8 cellular contexts compared by ENCODE assay signal in the genomic region with DNA sequence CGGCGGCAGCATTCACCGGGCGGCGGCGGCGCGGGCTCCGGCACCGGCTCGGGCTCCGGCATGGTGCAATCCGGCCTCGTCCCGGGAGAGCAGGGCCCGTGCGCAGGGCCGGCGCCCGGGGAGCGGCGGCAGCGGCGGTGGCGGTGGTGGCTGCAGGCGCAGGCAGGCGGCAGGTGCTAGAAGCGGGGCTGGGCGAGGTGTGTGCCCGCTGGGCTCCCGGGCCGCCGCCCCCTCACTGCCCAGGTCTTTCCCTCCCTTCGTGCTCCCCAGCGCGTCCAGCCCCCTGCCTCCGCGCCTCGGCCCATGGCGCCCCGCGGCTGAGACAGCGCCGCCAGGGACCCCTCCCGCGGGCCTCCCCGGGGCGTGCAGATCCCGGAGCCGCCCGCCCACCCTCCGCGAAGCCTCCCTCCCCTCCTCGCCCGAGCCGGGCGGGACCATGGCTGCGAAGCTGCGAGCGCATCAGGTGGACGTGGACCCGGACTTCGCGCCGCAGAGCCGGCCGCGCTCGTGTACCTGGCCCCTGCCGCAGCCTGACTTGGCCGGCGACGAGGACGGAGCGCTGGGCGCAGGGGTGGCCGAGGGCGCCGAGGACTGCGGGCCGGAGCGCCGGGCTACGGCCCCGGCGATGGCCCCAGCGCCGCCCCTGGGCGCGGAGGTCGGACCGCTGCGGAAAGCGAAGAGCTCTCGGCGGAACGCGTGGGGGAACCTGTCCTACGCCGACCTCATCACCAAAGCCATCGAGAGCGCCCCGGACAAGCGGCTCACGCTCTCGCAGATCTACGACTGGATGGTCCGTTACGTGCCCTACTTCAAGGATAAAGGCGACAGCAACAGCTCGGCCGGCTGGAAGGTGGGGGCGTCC. TPM values are rescaled to one million over a fixed set of nuclear protein-coding genes. Genes with fewer than 3 reads are reported as not detected.
A peak's percentile ranks its signal among the peaks of the same experiment; 100 is the strongest.
DNase-seq lines count a peak whose midpoint lies in the region; ATAC-seq and TF ChIP-seq lines count a peak whose summit lies in the region.

No MANE protein-coding gene starts in this region.

- H3K36me3 ChIP-seq in KMS-11 (ENCODE audit: insufficient read depth) (no peaks in the 10 kb centered on the region), liver (ENCODE audit: control insufficient read depth in 4 of 4, insufficient read depth in 3 of 4, low read depth in 1 of 4, low read length in 3 of 4) (no peaks in the 10 kb centered on the region), tibial nerve (no peaks in the 10 kb centered on the region)

- DNase-seq in DMS153 treated with DMSO at 0.1 percent for 48 hours (lab: John Stamatoyannopoulos, UW; ENCODE audit: unreplicated experiment) (peak; percentile 44), DMS153 (lab: John Stamatoyannopoulos, UW) (no peak), tibial nerve (ENCODE audit: low spot score in 2 of 2) (no peak)

- peak overlapping the region; percentile 88 for H3K4me2 ChIP-seq in KMS-11

- H2AFZ ChIP-seq in KMS-11 (ENCODE audit: low read depth), result peak overlapping the region; percentile 52

- H3K4me3 Mint-ChIP-seq in activated naive CD8-positive, alpha-beta T cell, result peak overlapping the region; percentile 64

- ATAC-seq in GM21447 (IDR thresholded peaks at IDR 0.05; ENCODE audit: unreplicated experiment) (peak; percentile 11), HG03469 (IDR thresholded peaks at IDR 0.05; ENCODE audit: unreplicated experiment) (no peak)

- H3K36me3 Mint-ChIP-seq in activated naive CD8-positive, alpha-beta T cell, result no peaks in the 10 kb centered on the region

- no peak for TF ChIP-seq RAD21 in liver (IDR thresholded peaks at IDR 0.05)

- H3K9ac ChIP-seq in KMS-11 (peak overlapping the region; percentile 41; the same call in 1 of the 2 replicates), liver (ENCODE audit: low read depth in 1 of 2, low read length in 2 of 2) (no peak overlapping the region)

- no peaks in the 10 kb centered on the region for H3K9me3 ChIP-seq in liver (ENCODE audit: control insufficient read depth in 4 of 4, low read length in 3 of 4)
- H3K9me3 ChIP-seq in tibial nerve, result no peaks in the 10 kb centered on the region

- H3K9me3 Mint-ChIP-seq in activated naive CD8-positive, alpha-beta T cell (ENCODE audit: low read depth), result no peaks in the 10 kb centered on the region

- H3K27me3 Mint-ChIP-seq in activated naive CD8-positive, alpha-beta T cell, result peaks cover 6% of the 10 kb centered on the region

- no peak overlapping the region for H3K27ac Mint-ChIP-seq in activated naive CD8-positive, alpha-beta T cell

- peaks cover 24% of the 10 kb centered on the region for H3K4me1 Mint-ChIP-seq in activated naive CD8-positive, alpha-beta T cell (ENCODE audit: low read depth)

- peak in 1 of 2 donors; percentile 46 for TF ChIP-seq POLR2A in tibial nerve (IDR thresholded peaks at IDR 0.05)

- H3K4me3 ChIP-seq in KMS-11 (IDR thresholded peaks at IDR 0.05; ENCODE audit: insufficient read depth, low read depth, low read length), result peak overlapping the region; percentile 27
- H3K4me3 ChIP-seq in liver (ENCODE audit: low read depth in 1 of 3, low read length in 3 of 3), result peak overlapping the region; percentile 21 to 69 (median 29)
- peak overlapping the region; percentile 39 to 79 (median 55) for H3K4me3 ChIP-seq in tibial nerve

- H3K27ac ChIP-seq in KMS-11, result no peak overlapping the region
- no peak overlapping the region for H3K27ac ChIP-seq in liver (ENCODE audit: low read depth in 1 of 2, low read length in 2 of 2)
- H3K27ac ChIP-seq in tibial nerve, result peak overlapping the region in 3 of 4 donors; percentile 3 to 82 (median 36)

- H3K27me3 ChIP-seq in KMS-11 (ENCODE audit: insufficient read depth, low read depth) (no peaks in the 10 kb centered on the region), liver (ENCODE audit: control insufficient read depth in 4 of 4, insufficient read depth in 4 of 4, low read length in 3 of 4) (peaks cover 0 to 10% (median 2%) of the 10 kb centered on the region in 4 donors), tibial nerve (peaks cover 0 to 27% of the 10 kb centered on the region in 2 donors)

- no peak for TF ChIP-seq EP300 in tibial nerve (IDR thresholded peaks at IDR 0.05)

- no peaks in the 10 kb centered on the region for H4K20me1 ChIP-seq in KMS-11 (ENCODE audit: insufficient read depth)

- H3K79me2 ChIP-seq in KMS-11 (ENCODE audit: insufficient read depth, low read depth), result peaks cover under 1% of the 10 kb centered on the region; the same call in 1 of the 2 replicates

- WGBS in liver, result under 1% methylated on average over 113 of the region's 113 CpGs
- WGBS in tibial nerve, 2 donors, result 0% methylated on average over 2 to 14 of the region's 113 CpGs

- no peak for TF ChIP-seq CTCF in KMS-11 (conservative IDR thresholded peaks at IDR 0.05; ENCODE audit: low read depth, low read length)
- TF ChIP-seq CTCF in liver (IDR thresholded peaks at IDR 0.05; ENCODE audit: low read depth, low read length, missing input control), result no peak
- TF ChIP-seq CTCF in tibial nerve (IDR thresholded peaks at IDR 0.05), result no peak

- H3K4me1 ChIP-seq in KMS-11 (ENCODE audit: low read depth, poor library complexity, severe bottlenecking) (peaks cover 74% of the 10 kb centered on the region), liver (ENCODE audit: control insufficient read depth in 4 of 4, insufficient read depth in 4 of 4, low read length in 3 of 4) (peaks cover 9 to 19% (median 11%) of the 10 kb centered on the region in 4 donors), tibial nerve (peaks cover 0 to 59% (median 21%) of the 10 kb centered on the region in 4 donors)

TF ChIP-seq in liver, 16 proteins besides CTCF, POLR2A, EP300 and RAD21:
- TF ChIP-seq, protein P1, sequence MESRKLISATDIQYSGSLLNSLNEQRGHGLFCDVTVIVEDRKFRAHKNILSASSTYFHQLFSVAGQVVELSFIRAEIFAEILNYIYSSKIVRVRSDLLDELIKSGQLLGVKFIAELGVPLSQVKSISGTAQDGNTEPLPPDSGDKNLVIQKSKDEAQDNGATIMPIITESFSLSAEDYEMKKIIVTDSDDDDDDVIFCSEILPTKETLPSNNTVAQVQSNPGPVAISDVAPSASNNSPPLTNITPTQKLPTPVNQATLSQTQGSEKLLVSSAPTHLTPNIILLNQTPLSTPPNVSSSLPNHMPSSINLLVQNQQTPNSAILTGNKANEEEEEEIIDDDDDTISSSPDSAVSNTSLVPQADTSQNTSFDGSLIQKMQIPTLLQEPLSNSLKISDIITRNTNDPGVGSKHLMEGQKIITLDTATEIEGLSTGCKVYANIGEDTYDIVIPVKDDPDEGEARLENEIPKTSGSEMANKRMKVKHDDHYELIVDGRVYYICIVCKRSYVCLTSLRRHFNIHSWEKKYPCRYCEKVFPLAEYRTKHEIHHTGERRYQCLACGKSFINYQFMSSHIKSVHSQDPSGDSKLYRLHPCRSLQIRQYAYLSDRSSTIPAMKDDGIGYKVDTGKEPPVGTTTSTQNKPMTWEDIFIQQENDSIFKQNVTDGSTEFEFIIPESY (IDR thresholded peaks at IDR 0.05), result no peak
- TF ChIP-seq, protein P2, sequence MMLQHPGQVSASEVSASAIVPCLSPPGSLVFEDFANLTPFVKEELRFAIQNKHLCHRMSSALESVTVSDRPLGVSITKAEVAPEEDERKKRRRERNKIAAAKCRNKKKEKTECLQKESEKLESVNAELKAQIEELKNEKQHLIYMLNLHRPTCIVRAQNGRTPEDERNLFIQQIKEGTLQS (IDR thresholded peaks at IDR 0.05), result no peak
- TF ChIP-seq HNF4G (IDR thresholded peaks at IDR 0.05), result no peak
- TF ChIP-seq FOXA1 (IDR thresholded peaks at IDR 0.05), result no peak
- no peak for TF ChIP-seq NR2F2 (IDR thresholded peaks at IDR 0.05)
TF ChIP-seq in liver: peak in this region for 0.

RNA-seq across cellular contexts. Expression of a gene that starts 0.5 kb away (rescaled TPM):
- total RNA-seq in liver (under 1 TPM; 0.08 to 0.09 TPM), tibial nerve (1 to 10 TPM in 2 of 4 donors, under 1 TPM in 2; 0.44 to 4.4 (median 1.7) TPM)
- under 1 TPM in 1 of 2 donors, not detected in 1; 0.02 TPM for polyA plus RNA-seq in liver

Comparison
In these comparisons a context has a peak if more than half of its experiments do, and no peak if none do; other contexts are left out.
1. H3K27ac ChIP-seq: peak in tibial nerve (3 of 4); none in KMS-11 (single experiment) and liver (0 of 2).
2. Peak in every context shown above with its lines, with median percentiles within 50 percentile points of each other: H3K4me3 ChIP-seq.